Comparison of ENCODE assay signal across 1 cellular context in the genomic region with DNA sequence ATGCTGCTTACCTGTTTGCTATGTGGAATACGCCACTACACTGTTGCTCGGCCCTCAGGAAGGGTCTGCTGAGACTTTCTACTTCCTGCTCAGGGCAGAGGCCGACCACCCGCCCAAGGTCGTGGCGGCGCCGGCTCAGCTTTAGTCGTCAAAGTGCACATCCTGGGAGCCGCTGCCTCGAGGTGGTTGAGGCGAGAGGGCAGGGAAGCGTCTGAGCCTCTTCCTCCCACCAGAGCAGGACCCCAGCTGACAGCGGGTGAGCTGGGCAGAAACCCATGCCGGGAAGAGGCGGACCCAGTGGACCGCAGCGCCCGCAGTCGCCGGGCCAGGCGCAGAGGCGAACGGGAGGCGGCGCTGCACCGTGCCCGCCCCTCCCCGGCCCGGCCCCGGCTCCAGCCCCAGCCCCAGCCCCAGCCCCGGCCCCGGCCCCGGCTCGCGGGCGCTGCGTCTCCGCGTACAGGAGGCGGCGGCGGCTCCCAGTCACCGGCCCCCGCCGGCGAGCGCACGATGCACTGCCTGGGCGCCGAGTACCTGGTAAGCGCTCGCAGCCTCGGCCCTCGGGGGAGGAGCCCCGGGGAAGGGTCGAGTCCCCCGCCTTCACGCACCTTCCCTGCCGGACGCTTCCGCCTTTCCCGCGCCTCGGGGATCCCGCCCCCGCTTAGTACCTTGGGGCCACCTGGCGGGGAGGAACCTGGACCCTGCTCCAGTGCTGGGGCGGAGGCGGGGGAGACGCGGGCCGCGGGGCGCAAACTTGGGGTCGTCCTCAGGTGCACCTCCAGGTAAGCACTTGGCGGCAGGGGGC.
TF ChIP-seq lines count a peak whose summit lies in the region.

A gene with protein sequence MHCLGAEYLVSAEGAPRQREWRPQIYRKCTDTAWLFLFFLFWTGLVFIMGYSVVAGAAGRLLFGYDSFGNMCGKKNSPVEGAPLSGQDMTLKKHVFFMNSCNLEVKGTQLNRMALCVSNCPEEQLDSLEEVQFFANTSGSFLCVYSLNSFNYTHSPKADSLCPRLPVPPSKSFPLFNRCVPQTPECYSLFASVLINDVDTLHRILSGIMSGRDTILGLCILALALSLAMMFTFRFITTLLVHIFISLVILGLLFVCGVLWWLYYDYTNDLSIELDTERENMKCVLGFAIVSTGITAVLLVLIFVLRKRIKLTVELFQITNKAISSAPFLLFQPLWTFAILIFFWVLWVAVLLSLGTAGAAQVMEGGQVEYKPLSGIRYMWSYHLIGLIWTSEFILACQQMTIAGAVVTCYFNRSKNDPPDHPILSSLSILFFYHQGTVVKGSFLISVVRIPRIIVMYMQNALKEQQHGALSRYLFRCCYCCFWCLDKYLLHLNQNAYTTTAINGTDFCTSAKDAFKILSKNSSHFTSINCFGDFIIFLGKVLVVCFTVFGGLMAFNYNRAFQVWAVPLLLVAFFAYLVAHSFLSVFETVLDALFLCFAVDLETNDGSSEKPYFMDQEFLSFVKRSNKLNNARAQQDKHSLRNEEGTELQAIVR (plus strand): TSS at position 413 of the 802 bp plus-strand sequence. CDS start 95 bp downstream, at position 508.

TF ChIP-seq in SK-N-SH, 30 proteins besides CTCF, POLR2A, EP300 and RAD21:
- TF ChIP-seq JUND (IDR thresholded peaks at IDR 0.05) = no peak
- no peak for TF ChIP-seq FOXM1 (IDR thresholded peaks at IDR 0.05; ENCODE audit: low read depth)
- no peak for TF ChIP-seq CHD2 (IDR thresholded peaks at IDR 0.05; ENCODE audit: low read length, partially characterized antibody)
- TF ChIP-seq, protein P1, sequence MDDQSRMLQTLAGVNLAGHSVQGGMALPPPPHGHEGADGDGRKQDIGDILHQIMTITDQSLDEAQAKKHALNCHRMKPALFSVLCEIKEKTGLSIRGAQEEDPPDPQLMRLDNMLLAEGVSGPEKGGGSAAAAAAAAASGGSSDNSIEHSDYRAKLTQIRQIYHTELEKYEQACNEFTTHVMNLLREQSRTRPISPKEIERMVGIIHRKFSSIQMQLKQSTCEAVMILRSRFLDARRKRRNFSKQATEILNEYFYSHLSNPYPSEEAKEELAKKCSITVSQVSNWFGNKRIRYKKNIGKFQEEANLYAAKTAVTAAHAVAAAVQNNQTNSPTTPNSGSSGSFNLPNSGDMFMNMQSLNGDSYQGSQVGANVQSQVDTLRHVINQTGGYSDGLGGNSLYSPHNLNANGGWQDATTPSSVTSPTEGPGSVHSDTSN (IDR thresholded peaks at IDR 0.05) = no peak
- no peak for TF ChIP-seq GATA2 (CRISPR knock-in tag; IDR thresholded peaks at IDR 0.05)
- TF ChIP-seq SIN3A (IDR thresholded peaks at IDR 0.05; ENCODE audit: borderline replicate concordance, low read depth, low read length) = no peak
- TF ChIP-seq NRF1 (IDR thresholded peaks at IDR 0.05; ENCODE audit: low read depth, low read length) = no peak; the same call in 1 of the 2 replicates
- no peak for TF ChIP-seq TEAD4 (IDR thresholded peaks at IDR 0.05; ENCODE audit: borderline replicate concordance, insufficient read depth)
- TF ChIP-seq RFX5 (IDR thresholded peaks at IDR 0.05; ENCODE audit: low read length) = no peak
- TF ChIP-seq POLR2AphosphoS5 (IDR thresholded peaks at IDR 0.05; ENCODE audit: low read depth, low read length) = peak; percentile 34; the same call in 1 of the 2 replicates
- TF ChIP-seq, protein P2, sequence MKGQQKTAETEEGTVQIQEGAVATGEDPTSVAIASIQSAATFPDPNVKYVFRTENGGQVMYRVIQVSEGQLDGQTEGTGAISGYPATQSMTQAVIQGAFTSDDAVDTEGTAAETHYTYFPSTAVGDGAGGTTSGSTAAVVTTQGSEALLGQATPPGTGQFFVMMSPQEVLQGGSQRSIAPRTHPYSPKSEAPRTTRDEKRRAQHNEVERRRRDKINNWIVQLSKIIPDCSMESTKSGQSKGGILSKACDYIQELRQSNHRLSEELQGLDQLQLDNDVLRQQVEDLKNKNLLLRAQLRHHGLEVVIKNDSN (IDR thresholded peaks at IDR 0.05; ENCODE audit: borderline replicate concordance, low read depth) = no peak
- no peak for TF ChIP-seq MEF2A (IDR thresholded peaks at IDR 0.05; ENCODE audit: borderline replicate concordance, low read depth)
- TF ChIP-seq FOSL2 (IDR thresholded peaks at IDR 0.05; ENCODE audit: borderline replicate concordance, low read depth) = no peak
- TF ChIP-seq, protein P3, sequence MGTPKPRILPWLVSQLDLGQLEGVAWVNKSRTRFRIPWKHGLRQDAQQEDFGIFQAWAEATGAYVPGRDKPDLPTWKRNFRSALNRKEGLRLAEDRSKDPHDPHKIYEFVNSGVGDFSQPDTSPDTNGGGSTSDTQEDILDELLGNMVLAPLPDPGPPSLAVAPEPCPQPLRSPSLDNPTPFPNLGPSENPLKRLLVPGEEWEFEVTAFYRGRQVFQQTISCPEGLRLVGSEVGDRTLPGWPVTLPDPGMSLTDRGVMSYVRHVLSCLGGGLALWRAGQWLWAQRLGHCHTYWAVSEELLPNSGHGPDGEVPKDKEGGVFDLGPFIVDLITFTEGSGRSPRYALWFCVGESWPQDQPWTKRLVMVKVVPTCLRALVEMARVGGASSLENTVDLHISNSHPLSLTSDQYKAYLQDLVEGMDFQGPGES (IDR thresholded peaks at IDR 0.05; ENCODE audit: low read depth, low read length) = no peak
- no peak for TF ChIP-seq NFIC (IDR thresholded peaks at IDR 0.05; ENCODE audit: borderline replicate concordance)
- TF ChIP-seq, protein P4, sequence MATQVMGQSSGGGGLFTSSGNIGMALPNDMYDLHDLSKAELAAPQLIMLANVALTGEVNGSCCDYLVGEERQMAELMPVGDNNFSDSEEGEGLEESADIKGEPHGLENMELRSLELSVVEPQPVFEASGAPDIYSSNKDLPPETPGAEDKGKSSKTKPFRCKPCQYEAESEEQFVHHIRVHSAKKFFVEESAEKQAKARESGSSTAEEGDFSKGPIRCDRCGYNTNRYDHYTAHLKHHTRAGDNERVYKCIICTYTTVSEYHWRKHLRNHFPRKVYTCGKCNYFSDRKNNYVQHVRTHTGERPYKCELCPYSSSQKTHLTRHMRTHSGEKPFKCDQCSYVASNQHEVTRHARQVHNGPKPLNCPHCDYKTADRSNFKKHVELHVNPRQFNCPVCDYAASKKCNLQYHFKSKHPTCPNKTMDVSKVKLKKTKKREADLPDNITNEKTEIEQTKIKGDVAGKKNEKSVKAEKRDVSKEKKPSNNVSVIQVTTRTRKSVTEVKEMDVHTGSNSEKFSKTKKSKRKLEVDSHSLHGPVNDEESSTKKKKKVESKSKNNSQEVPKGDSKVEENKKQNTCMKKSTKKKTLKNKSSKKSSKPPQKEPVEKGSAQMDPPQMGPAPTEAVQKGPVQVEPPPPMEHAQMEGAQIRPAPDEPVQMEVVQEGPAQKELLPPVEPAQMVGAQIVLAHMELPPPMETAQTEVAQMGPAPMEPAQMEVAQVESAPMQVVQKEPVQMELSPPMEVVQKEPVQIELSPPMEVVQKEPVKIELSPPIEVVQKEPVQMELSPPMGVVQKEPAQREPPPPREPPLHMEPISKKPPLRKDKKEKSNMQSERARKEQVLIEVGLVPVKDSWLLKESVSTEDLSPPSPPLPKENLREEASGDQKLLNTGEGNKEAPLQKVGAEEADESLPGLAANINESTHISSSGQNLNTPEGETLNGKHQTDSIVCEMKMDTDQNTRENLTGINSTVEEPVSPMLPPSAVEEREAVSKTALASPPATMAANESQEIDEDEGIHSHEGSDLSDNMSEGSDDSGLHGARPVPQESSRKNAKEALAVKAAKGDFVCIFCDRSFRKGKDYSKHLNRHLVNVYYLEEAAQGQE (IDR thresholded peaks at IDR 0.05; ENCODE audit: low read depth, low read length) = no peak
- no peak for TF ChIP-seq RCOR1 (IDR thresholded peaks at IDR 0.05; ENCODE audit: low read length)
- TF ChIP-seq ELF1 (IDR thresholded peaks at IDR 0.05) = no peak
- TF ChIP-seq, protein P5, sequence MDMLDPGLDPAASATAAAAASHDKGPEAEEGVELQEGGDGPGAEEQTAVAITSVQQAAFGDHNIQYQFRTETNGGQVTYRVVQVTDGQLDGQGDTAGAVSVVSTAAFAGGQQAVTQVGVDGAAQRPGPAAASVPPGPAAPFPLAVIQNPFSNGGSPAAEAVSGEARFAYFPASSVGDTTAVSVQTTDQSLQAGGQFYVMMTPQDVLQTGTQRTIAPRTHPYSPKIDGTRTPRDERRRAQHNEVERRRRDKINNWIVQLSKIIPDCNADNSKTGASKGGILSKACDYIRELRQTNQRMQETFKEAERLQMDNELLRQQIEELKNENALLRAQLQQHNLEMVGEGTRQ (IDR thresholded peaks at IDR 0.05; ENCODE audit: borderline replicate concordance, low read depth, low read length) = no peak
- no peak for TF ChIP-seq RXRA (IDR thresholded peaks at IDR 0.05; ENCODE audit: borderline replicate concordance, low read depth)
- no peak for TF ChIP-seq GABPA (IDR thresholded peaks at IDR 0.05; ENCODE audit: low read depth)
- peak; percentile 82 for TF ChIP-seq MXI1 (IDR thresholded peaks at IDR 0.05; ENCODE audit: low read depth, low read length)
- TF ChIP-seq TAF1 (IDR thresholded peaks at IDR 0.05; ENCODE audit: borderline replicate concordance, low read depth, low read length) = no peak
- TF ChIP-seq YY1 (IDR thresholded peaks at IDR 0.05; ENCODE audit: low read depth) = no peak
- TF ChIP-seq, protein P6, sequence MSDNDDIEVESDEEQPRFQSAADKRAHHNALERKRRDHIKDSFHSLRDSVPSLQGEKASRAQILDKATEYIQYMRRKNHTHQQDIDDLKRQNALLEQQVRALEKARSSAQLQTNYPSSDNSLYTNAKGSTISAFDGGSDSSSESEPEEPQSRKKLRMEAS (IDR thresholded peaks at IDR 0.05; ENCODE audit: low read depth) = no peak
- peak; percentile 31; the same call in 1 of the 2 replicates for TF ChIP-seq SMC3 (IDR thresholded peaks at IDR 0.05; ENCODE audit: low read depth, low read length)
- TF ChIP-seq, protein P7, sequence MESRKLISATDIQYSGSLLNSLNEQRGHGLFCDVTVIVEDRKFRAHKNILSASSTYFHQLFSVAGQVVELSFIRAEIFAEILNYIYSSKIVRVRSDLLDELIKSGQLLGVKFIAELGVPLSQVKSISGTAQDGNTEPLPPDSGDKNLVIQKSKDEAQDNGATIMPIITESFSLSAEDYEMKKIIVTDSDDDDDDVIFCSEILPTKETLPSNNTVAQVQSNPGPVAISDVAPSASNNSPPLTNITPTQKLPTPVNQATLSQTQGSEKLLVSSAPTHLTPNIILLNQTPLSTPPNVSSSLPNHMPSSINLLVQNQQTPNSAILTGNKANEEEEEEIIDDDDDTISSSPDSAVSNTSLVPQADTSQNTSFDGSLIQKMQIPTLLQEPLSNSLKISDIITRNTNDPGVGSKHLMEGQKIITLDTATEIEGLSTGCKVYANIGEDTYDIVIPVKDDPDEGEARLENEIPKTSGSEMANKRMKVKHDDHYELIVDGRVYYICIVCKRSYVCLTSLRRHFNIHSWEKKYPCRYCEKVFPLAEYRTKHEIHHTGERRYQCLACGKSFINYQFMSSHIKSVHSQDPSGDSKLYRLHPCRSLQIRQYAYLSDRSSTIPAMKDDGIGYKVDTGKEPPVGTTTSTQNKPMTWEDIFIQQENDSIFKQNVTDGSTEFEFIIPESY (IDR thresholded peaks at IDR 0.05; ENCODE audit: borderline replicate concordance, low read depth) = no peak
